Comparison of ENCODE assay signal across 8 cellular contexts in the genomic region with DNA sequence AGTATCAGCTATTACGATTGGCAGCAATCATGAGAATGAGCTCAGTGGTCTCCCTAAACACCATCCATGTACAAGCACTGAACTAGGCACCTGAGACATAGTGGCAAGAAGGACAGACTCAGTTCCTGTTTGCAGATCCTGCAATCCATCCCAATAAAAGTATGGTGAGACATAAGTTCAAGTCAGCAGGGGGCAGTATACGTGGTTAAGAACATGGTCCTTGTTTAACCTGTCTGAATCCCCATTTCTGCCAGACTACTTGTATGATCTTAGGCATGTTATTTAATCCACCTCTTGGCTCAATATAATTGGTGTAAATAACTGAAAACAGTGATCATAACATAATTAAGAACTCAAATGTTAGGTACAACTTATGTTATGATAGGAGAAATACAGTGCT. TPM values are rescaled to one million over a fixed set of nuclear protein-coding genes. Genes with fewer than 3 reads are reported as not detected.
DNase-seq lines count a peak whose midpoint lies in the region; ATAC-seq and TF ChIP-seq lines count a peak whose summit lies in the region.

No MANE protein-coding gene starts in this region.

- H3K27ac ChIP-seq in testis = no peak overlapping the region

- WGBS in testis, 2 donors = 86 to 92% methylated on average over 2 of the region's 2 CpGs

- CTCF ChIA-PET in activated naive CD4-positive, alpha-beta T cell treated with anti-CD3 and anti-CD28 coated beads, Interleukin-2, amount 10 ng/mL, durations not matched to agents 7 days and 5 days (lab: Charles Lee) = no interaction called here

- H3K27me3 ChIP-seq in testis = no peaks in the 10 kb centered on the region

- TF ChIP-seq POLR2A in testis (IDR thresholded peaks at IDR 0.05) = no peak

- DNase-seq in activated naive CD4-positive, alpha-beta T cell treated with anti-CD3 and anti-CD28 coated beads, Interleukin-2, amount 10 ng/mL, durations not matched to agents 7 days and 5 days = peak; percentile 21
- no peak for DNase-seq in activated naive CD4-positive, alpha-beta T cell treated with Interleukin-2 at 50 U/mL for 16 hours
- DNase-seq in NCI-H1694 treated with DMSO at 0.1 percent for 48 hours (lab: John Stamatoyannopoulos, UW) (peak; percentile 29), endothelial cell (ENCODE audit: low spot score) (peak; percentile 11), testis (no peak), DMS79 (lab: John Stamatoyannopoulos, UW) (no peak), sciatic nerve (ENCODE audit: low spot score) (no peak), NCI-H1092 treated with DMSO at 0.1 percent for 48 hours (lab: John Stamatoyannopoulos, UW) (no peak)

- intact Hi-C loops in testis (cut with DNase I; ENCODE audit: low total_unique reads) (no loop called here), sciatic nerve (cut with DNase I) (no loop called here)

- no peaks in the 10 kb centered on the region for H3K4me1 ChIP-seq in testis

- no peak overlapping the region for H3K4me3 ChIP-seq in testis

- no peak overlapping the region for H3K27ac Mint-ChIP-seq in activated naive CD4-positive, alpha-beta T cell treated with anti-CD3 and anti-CD28 coated beads, Interleukin-2, amount 10 ng/mL, durations not matched to agents 7 days and 5 days
- no peak overlapping the region for H3K27ac Mint-ChIP-seq in endothelial cell (ENCODE audit: unreplicated experiment)

- peaks cover 6% of the 10 kb centered on the region for H3K36me3 Mint-ChIP-seq in activated naive CD4-positive, alpha-beta T cell treated with anti-CD3 and anti-CD28 coated beads, Interleukin-2, amount 10 ng/mL, durations not matched to agents 7 days and 5 days
- H3K36me3 Mint-ChIP-seq in endothelial cell (ENCODE audit: low read depth, unreplicated experiment) = peaks cover 14% of the 10 kb centered on the region

- H3K9me3 ChIP-seq in testis = no peaks in the 10 kb centered on the region

- H3K36me3 ChIP-seq in testis (ENCODE audit: low read depth, missing control alignments) = no peaks in the 10 kb centered on the region

- TF ChIP-seq CTCF in endothelial cell (IDR thresholded peaks at IDR 0.05; ENCODE audit: unreplicated experiment) = no peak
- TF ChIP-seq CTCF in testis (IDR thresholded peaks at IDR 0.05) = peak in 2 of 3 experiments; percentile 5 to 8

- no peaks in the 10 kb centered on the region for H3K27me3 Mint-ChIP-seq in activated naive CD4-positive, alpha-beta T cell treated with anti-CD3 and anti-CD28 coated beads, Interleukin-2, amount 10 ng/mL, durations not matched to agents 7 days and 5 days
- H3K27me3 Mint-ChIP-seq in endothelial cell (ENCODE audit: unreplicated experiment) = no peaks in the 10 kb centered on the region

- no peak for ATAC-seq in sciatic nerve

- H3K9me3 Mint-ChIP-seq in activated naive CD4-positive, alpha-beta T cell treated with anti-CD3 and anti-CD28 coated beads, Interleukin-2, amount 10 ng/mL, durations not matched to agents 7 days and 5 days = peaks cover 14% of the 10 kb centered on the region
- H3K9me3 Mint-ChIP-seq in endothelial cell (ENCODE audit: unreplicated experiment) = no peaks in the 10 kb centered on the region

- H3K4me3 Mint-ChIP-seq in activated naive CD4-positive, alpha-beta T cell treated with anti-CD3 and anti-CD28 coated beads, Interleukin-2, amount 10 ng/mL, durations not matched to agents 7 days and 5 days = no peak overlapping the region
- H3K4me3 Mint-ChIP-seq in endothelial cell (ENCODE audit: unreplicated experiment) = no peak overlapping the region

- no peaks in the 10 kb centered on the region for H3K4me1 Mint-ChIP-seq in activated naive CD4-positive, alpha-beta T cell treated with anti-CD3 and anti-CD28 coated beads, Interleukin-2, amount 10 ng/mL, durations not matched to agents 7 days and 5 days
- no peaks in the 10 kb centered on the region for H3K4me1 Mint-ChIP-seq in endothelial cell (ENCODE audit: unreplicated experiment)

RNA-seq across cellular contexts. Expression of gene PNISR, which starts 33.2 kb away (rescaled TPM):
- total RNA-seq in endothelial cell (ENCODE audit: unreplicated experiment) (86.4 TPM), testis (100 to 1,000 TPM; 173 to 184 TPM), sciatic nerve (199 TPM)
- 57.7 TPM for polyA plus RNA-seq in testis (ENCODE audit: insufficient read depth, low read depth, low replicate concordance)

RNA-seq across cellular contexts. Expression of gene USP45, which starts 56.9 kb away (rescaled TPM):
- total RNA-seq in endothelial cell (ENCODE audit: unreplicated experiment) (15.9 TPM), testis (10 to 100 TPM; 12.5 to 20.9 TPM), sciatic nerve (18.5 TPM)
- 4.8 TPM for polyA plus RNA-seq in testis (ENCODE audit: insufficient read depth, low read depth, low replicate concordance)

Comparison
In these comparisons a context has a peak if more than half of its experiments do, and no peak if none do; other contexts are left out.
1. DNase-seq: peak in activated naive CD4-positive, alpha-beta T cell treated with anti-CD3 and anti-CD28 coated beads, Interleukin-2, amount 10 ng/mL, durations not matched to agents 7 days and 5 days (single experiment), NCI-H1694 treated with DMSO at 0.1 percent for 48 hours (single experiment) and endothelial cell (single experiment); none in activated naive CD4-positive, alpha-beta T cell treated with Interleukin-2 at 50 U/mL for 16 hours (single experiment), testis (single experiment), DMS79 (single experiment), sciatic nerve (single experiment) and NCI-H1092 treated with DMSO at 0.1 percent for 48 hours (single experiment).